Comparison of ENCODE assay signal across 23 cellular contexts in the genomic region with DNA sequence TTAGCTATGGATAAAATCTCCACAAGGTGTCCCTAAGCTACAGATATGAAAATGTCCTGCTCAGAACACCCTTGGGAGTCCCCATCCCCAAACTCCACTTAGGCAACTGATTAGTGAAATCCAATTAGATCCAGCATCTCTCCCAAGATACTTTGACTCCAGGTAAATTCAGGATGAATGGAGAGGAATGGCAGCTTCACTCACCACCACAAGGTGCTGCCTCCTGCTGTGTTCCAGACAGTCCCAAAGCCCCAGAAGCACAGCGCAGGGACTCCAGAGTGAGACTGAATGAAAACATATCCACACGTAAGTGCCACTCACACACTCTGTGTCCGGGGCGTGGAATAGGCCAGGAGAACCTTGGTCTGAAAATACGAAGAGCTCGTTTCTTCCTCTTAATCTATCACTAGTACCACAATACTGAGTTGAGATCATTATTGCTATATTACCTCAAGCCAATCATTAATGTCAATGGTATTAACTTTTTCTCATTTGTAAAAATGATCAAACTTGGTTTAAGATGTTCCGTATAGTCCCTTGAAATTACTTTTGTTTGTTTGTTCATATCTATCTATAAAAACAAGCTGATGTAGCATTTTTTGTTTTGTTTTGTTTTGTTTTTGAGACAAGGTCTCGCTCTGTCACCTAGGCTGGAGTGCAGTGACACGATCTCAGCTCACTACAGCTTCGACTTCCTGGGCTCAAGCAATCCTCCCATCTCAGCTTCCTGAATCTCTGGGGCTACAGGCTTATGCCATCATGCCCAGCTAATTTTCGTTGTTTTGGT.
DNase-seq lines count a peak whose midpoint lies in the region; TF ChIP-seq lines count a peak whose summit lies in the region.
"Had no signal": no experiment of that assay in that cellular context is flagged by ENCODE, and none has a peak within 500 bp of the region (broad histone marks: within the 10 kb centered on the region; RNA-seq: fewer than 3 reads in every experiment).

No MANE protein-coding gene starts in this region.

- H3K9me3 ChIP-seq in thyroid gland = no peaks in the 10 kb centered on the region
- H3K9me3 ChIP-seq: MG63, mucosa of descending colon, prostate gland, stomach, tibial nerve had no signal

- peaks cover 0 to 5% of the 10 kb centered on the region in 2 donors for H3K4me1 ChIP-seq in thyroid gland
- H3K4me1 ChIP-seq: prostate gland, stomach, tibial nerve had no signal

- DNase-seq in NCI-H146 (lab: John Stamatoyannopoulos, UW) (peak; percentile 18), NCI-H146 treated with DMSO at 0.1 percent for 48 hours (lab: John Stamatoyannopoulos, UW; ENCODE audit: unreplicated experiment) (no peak), M059J (ENCODE audit: low read depth) (peak; percentile 9), fibroblast of the aortic adventitia (ENCODE audit: low read depth) (no peak), thyroid gland (peak; percentile 15 to 28), GOT3 (lab: John Stamatoyannopoulos, UW) (no peak), SIG-M5 treated with dmso at 0.1 percent for 504 hours (lab: John Stamatoyannopoulos, UW; ENCODE audit: unreplicated experiment) (no peak), posterior cingulate gyrus (no peak)
- DNase-seq: AML-193; anterior cingulate cortex; CD8-positive, alpha-beta T cell; cortex of kidney; DMS153; H9; left ventricle myocardium superior; MG63; mucosa of descending colon; NCI-H1436; RPMI8226; stomach had no signal

- H3K27me3 ChIP-seq in thyroid gland = no peaks in the 10 kb centered on the region
- H3K27me3 ChIP-seq: MG63, stomach, tibial nerve had no signal

- H3K27ac ChIP-seq in thyroid gland = no peak overlapping the region
- H3K27ac ChIP-seq: HL-60, prostate gland, stomach, tibial nerve had no signal

- TF ChIP-seq CTCF in fibroblast of the aortic adventitia (IDR thresholded peaks at IDR 0.05; ENCODE audit: insufficient read depth, low read length) (peak; percentile 8), thyroid gland (IDR thresholded peaks at IDR 0.05) (peak in 1 of 6 experiments; percentile 8)

- intact Hi-C loops in thyroid gland (cut with DNase I) (no loop called here), posterior cingulate gyrus (cut with DNase I) (no loop called here)

- H3K4me3 ChIP-seq in fibroblast of the aortic adventitia (ENCODE audit: low read depth, low read length) = no peak overlapping the region
- H3K4me3 ChIP-seq in thyroid gland (replicated peaks in 1 of 3) = no peak overlapping the region
- H3K4me3 ChIP-seq: MG63, mucosa of descending colon, prostate gland, stomach, tibial nerve had no signal

- WGBS in thyroid gland, 2 donors = 68 to 74% methylated on average over 11 of the region's 11 CpGs

- no peak for TF ChIP-seq POLR2A in thyroid gland (IDR thresholded peaks at IDR 0.05)

- H3K36me3 ChIP-seq in thyroid gland = no peaks in the 10 kb centered on the region
- H3K36me3 ChIP-seq: MG63, prostate gland, stomach, tibial nerve had no signal

Comparison
In these comparisons a context has a peak if more than half of its experiments do, and no peak if none do; other contexts are left out.
1. DNase-seq: peak in NCI-H146 (single experiment), M059J (single experiment) and thyroid gland (2 of 2); none in NCI-H146 treated with DMSO at 0.1 percent for 48 hours (single experiment), fibroblast of the aortic adventitia (single experiment), GOT3 (single experiment), SIG-M5 treated with dmso at 0.1 percent for 504 hours (single experiment) and posterior cingulate gyrus (0 of 10).